ENCODE assay signal across 14 cellular contexts in genomic region chr1:32881871-32882850, GRCh38. TPM values are rescaled to one million over a fixed set of nuclear protein-coding genes. Genes with fewer than 3 reads are reported as not detected.
DNase-seq lines count a peak whose midpoint lies in the region; ATAC-seq, FAIRE-seq and TF ChIP-seq lines count a peak whose summit lies in the region.
"Had no signal": no experiment of that assay in that cellular context is flagged by ENCODE, and none has a peak within 500 bp of the region (broad histone marks: within the 10 kb centered on the region; RNA-seq: fewer than 3 reads in every experiment).

No MANE protein-coding gene starts in this region.

- no peaks in the 10 kb centered on the region for H4K20me1 ChIP-seq in mammary epithelial cell (ENCODE audit: insufficient read depth, low read length)

- H3K79me2 ChIP-seq in mammary epithelial cell (ENCODE audit: insufficient read depth, low read length) = no peaks in the 10 kb centered on the region

- H3K27ac ChIP-seq in HEK293 (ENCODE audit: extremely low read depth, low read depth, low read length) (no peak overlapping the region), SJCRH30 (no peak overlapping the region), right cardiac atrium (ENCODE audit: low read length) (no peak overlapping the region), mammary epithelial cell (ENCODE audit: insufficient read depth, low read depth, low read length) (no peak overlapping the region), small intestine (ENCODE audit: low read depth in 1 of 2, low read length in 1 of 2) (no peak overlapping the region)

- FAIRE-seq in small intestine (lab: Jason Lieb, UNC) = no peak

- DNase-seq in Ammon's horn (ENCODE audit: low spot score) (peak; percentile 69), SJCRH30 (peak; percentile 31 to 46), right cardiac atrium (peak; percentile 52 to 79 (median 76)), mammary epithelial cell (no peak), small intestine (no peak), GM20000 (ENCODE audit: low spot score) (no peak), SIG-M5 treated with dmso at 0.1 percent for 504 hours (lab: John Stamatoyannopoulos, UW; ENCODE audit: unreplicated experiment) (no peak)
- DNase-seq: activated CD4-positive, alpha-beta T cell treated with anti-CD3 and anti-CD28 coated beads, Interleukin-2, amount 50 U/mL, for 4 hours had no signal

- no TSS peak for BruUV-seq in mammary epithelial cell (replicated peaks; lab: Mats Ljungman, UMichigan)

- no peak overlapping the region for H3K4me2 ChIP-seq in mammary epithelial cell (ENCODE audit: insufficient read depth, low read depth, low read length)

- dilution Hi-C loops in mammary epithelial cell (cut with HindIII; ENCODE audit: low sequenced_read_pairs) = no loop called here

- no peaks in the 10 kb centered on the region for H3K4me1 ChIP-seq in HEK293 (ENCODE audit: control insufficient read depth, insufficient read depth, low read length)
- peaks cover 12% of the 10 kb centered on the region for H3K4me1 ChIP-seq in SJCRH30
- H3K4me1 ChIP-seq in right cardiac atrium (ENCODE audit: control insufficient read depth, insufficient read depth, low read length) = peaks cover 5% of the 10 kb centered on the region
- peaks cover 3% of the 10 kb centered on the region for H3K4me1 ChIP-seq in mammary epithelial cell (ENCODE audit: insufficient read depth, low read length)
- peaks cover 0 to 4% of the 10 kb centered on the region in 2 donors for H3K4me1 ChIP-seq in small intestine (ENCODE audit: control insufficient read depth in 2 of 2, insufficient read depth in 1 of 2, low read depth in 1 of 2, low read length in 1 of 2)

- ATAC-seq in right cardiac atrium = peak; percentile 62 to 67
- ATAC-seq: sciatic nerve; stimulated activated effector memory CD8-positive, alpha-beta T cell treated with anti-CD3 and anti-CD28 coated beads, Interleukin-12 subunit alpha, Interleukin-12 subunit beta, amount 100 ng/mL, for 72 hours had no signal

- CTCF ChIA-PET in HEK293 (lab: Yijun Ruan, JAX) (interaction anchor here (0.6 to 1.2 kb wide), 4 partner anchors 9 to 462 kb away, joined by 3 to 4 read pairs (median 3); no protein-coding TSS in a partner anchor), mammary epithelial cell (lab: Charles Lee; ENCODE audit: low non-redundant PET) (no interaction called here)

- TF ChIP-seq CTCF in HEK293 (tag by site-specific recombination; IDR thresholded peaks at IDR 0.05) = no peak
- TF ChIP-seq CTCF in mammary epithelial cell (conservative IDR thresholded peaks at IDR 0.05 in 1 of 2, IDR thresholded peaks at IDR 0.05 in 1 of 2; ENCODE audit: extremely low read depth in 1 of 2, insufficient read depth in 1 of 2, low read depth in 1 of 2, low read length in 2 of 2) = no peak
- TF ChIP-seq CTCF in GM20000 (IDR thresholded peaks at IDR 0.05; ENCODE audit: extremely low read depth, missing control alignments) = no peak

- H3K9me3 ChIP-seq in HEK293 (ENCODE audit: control insufficient read depth, insufficient read depth, low read depth, low read length) (no peaks in the 10 kb centered on the region), SJCRH30 (replicated peaks) (no peaks in the 10 kb centered on the region), right cardiac atrium (ENCODE audit: control insufficient read depth, low read length) (no peaks in the 10 kb centered on the region), mammary epithelial cell (replicated peaks; ENCODE audit: insufficient read depth, low read length) (no peaks in the 10 kb centered on the region), small intestine (ENCODE audit: control insufficient read depth, low read depth) (no peaks in the 10 kb centered on the region)

- intact Hi-C loops in right cardiac atrium (cut with DNase I) (no loop called here), mammary epithelial cell (cut with micrococcal nuclease) (no loop called here)

- 15% methylated on average over 22 of the region's 22 CpGs for WGBS in right cardiac atrium
- 65% methylated on average over 13 of the region's 22 CpGs for WGBS in mammary epithelial cell (ENCODE audit: low coverage, missing lambda C conversion rate)
- 22 to 30% (median 23%) methylated on average over 22 of the region's 22 CpGs for WGBS in small intestine, 3 donors

- no peaks in the 10 kb centered on the region for H3K36me3 ChIP-seq in HEK293 (ENCODE audit: control insufficient read depth in 2 of 2, insufficient read depth in 1 of 2, low read length in 2 of 2)
- H3K36me3 ChIP-seq in SJCRH30 = no peaks in the 10 kb centered on the region
- no peaks in the 10 kb centered on the region for H3K36me3 ChIP-seq in mammary epithelial cell (ENCODE audit: insufficient read depth, low read length)
- no peaks in the 10 kb centered on the region for H3K36me3 ChIP-seq in small intestine (ENCODE audit: control insufficient read depth in 2 of 2, insufficient read depth in 2 of 2, low read length in 2 of 2)

- H3K27me3 ChIP-seq in SJCRH30 = no peaks in the 10 kb centered on the region; the same call in none of the 2 replicates
- no peaks in the 10 kb centered on the region for H3K27me3 ChIP-seq in right cardiac atrium (ENCODE audit: control insufficient read depth, insufficient read depth)
- H3K27me3 ChIP-seq in mammary epithelial cell (ENCODE audit: insufficient read depth, low read length) = no peaks in the 10 kb centered on the region
- peaks cover 7 to 11% of the 10 kb centered on the region in 2 donors for H3K27me3 ChIP-seq in small intestine (ENCODE audit: control insufficient read depth in 2 of 2, insufficient read depth in 2 of 2, low read length in 2 of 2)

- H3K4me3 ChIP-seq in HEK293 (ENCODE audit: low read depth, low read length) (no peak overlapping the region), SJCRH30 (no peak overlapping the region), right cardiac atrium (ENCODE audit: low read length) (no peak overlapping the region), mammary epithelial cell (replicated peaks in 1 of 3; ENCODE audit: insufficient read depth in 1 of 3, low read depth in 2 of 3, low read length in 3 of 3) (no peak overlapping the region), small intestine (ENCODE audit: low read depth in 1 of 2, low read length in 2 of 2) (no peak overlapping the region)

- in situ Hi-C loops in mammary epithelial cell (cut with MboI; ENCODE audit: low sequenced_read_pairs in 2 of 2) = no loop called here

- H2AFZ ChIP-seq in mammary epithelial cell (ENCODE audit: low read depth, low read length) = no peak overlapping the region

- POLR2A ChIA-PET in HEK293 (lab: Yijun Ruan, JAX) = no interaction called here

- no peak overlapping the region for H3K9ac ChIP-seq in mammary epithelial cell (ENCODE audit: insufficient read depth, low read length)

TF ChIP-seq in HEK293, 187 proteins besides CTCF, POLR2A, EP300 and RAD21 (continues in another document):
- TF ChIP-seq ZNF629 (tag by site-specific recombination; IDR thresholded peaks at IDR 0.05) (no peak), SP2 (tag by site-specific recombination; IDR thresholded peaks at IDR 0.05) (0 out of 2 replicates have a peak, but pooled peaks have one; percentile 19), EGR2 (tag by site-specific recombination; IDR thresholded peaks at IDR 0.05; ENCODE audit: low read depth) (0 out of 2 replicates have a peak, but pooled peaks have one; percentile 25), WT1 (tag by site-specific recombination; IDR thresholded peaks at IDR 0.05) (no peak), ZNF433 (tag by site-specific recombination; IDR thresholded peaks at IDR 0.05; ENCODE audit: low read depth) (no peak), ZIC2 (tag by site-specific recombination; IDR thresholded peaks at IDR 0.05) (peak; percentile 52), ZFHX2 (tag by site-specific recombination; conservative IDR thresholded peaks at IDR 0.05) (0 out of 2 replicates have a peak, but pooled peaks have one; percentile 13), ZBTB8A (tag by site-specific recombination; IDR thresholded peaks at IDR 0.05) (0 out of 2 replicates have a peak, but pooled peaks have one; percentile 18), ZNF341 (tag by site-specific recombination; IDR thresholded peaks at IDR 0.05; ENCODE audit: low read depth) (peak; percentile 95), ELK4 (IDR thresholded peaks at IDR 0.05; ENCODE audit: borderline replicate concordance, low read depth, low read length) (no peak)

RNA-seq across cellular contexts. Expression of gene HPCA, which starts 4.1 kb away (rescaled TPM):
- not detected in 2 replicates for total RNA-seq in SJCRH30 (2014; rRNA removed; shearing (Covaris generic))
- total RNA-seq in right cardiac atrium = not detected
- 0.07 TPM for polyA plus RNA-seq in right cardiac atrium
- not detected for total RNA-seq in mammary epithelial cell
- polyA plus RNA-seq in mammary epithelial cell = not detected
- not detected for polyA minus RNA-seq in mammary epithelial cell
- polyA plus RNA-seq in small intestine = 1 to 10 TPM in 2 of 3 donors, not detected in 1; 1.6 to 2.9 TPM
- total RNA-seq: activated T-helper 1 cell treated with anti-CD3 and anti-CD28 coated beads, Interleukin-12 subunit alpha, Interleukin-12 subunit beta, Interleukin-2, Interleukin-4 antibody, amounts not matched to agents 30 ng/mL and 10 ng/mL and 1 ng/mL, durations not matched to agents 14 hours and 24 hours and 36 hours; SK-MEL-5 had no signal

RNA-seq across cellular contexts. Expression of gene FNDC5, which starts 11.4 kb away (rescaled TPM):
- total RNA-seq in SJCRH30 (2014; rRNA removed; shearing (Covaris generic)) = 66.2 and 72.2 TPM in 2 replicates
- total RNA-seq in right cardiac atrium = 100 to 1,000 TPM in 3 of 4 donors, 10 to 100 TPM in 1; 94.5 to 151 (median 111) TPM
- 106 TPM for polyA plus RNA-seq in right cardiac atrium
- total RNA-seq in mammary epithelial cell = not detected
- polyA plus RNA-seq in mammary epithelial cell = not detected
- not detected for polyA minus RNA-seq in mammary epithelial cell
- polyA plus RNA-seq in small intestine = 1 to 10 TPM in 2 of 3 donors, not detected in 1; 1.1 to 1.2 TPM
- total RNA-seq: activated T-helper 1 cell treated with anti-CD3 and anti-CD28 coated beads, Interleukin-12 subunit alpha, Interleukin-12 subunit beta, Interleukin-2, Interleukin-4 antibody, amounts not matched to agents 30 ng/mL and 10 ng/mL and 1 ng/mL, durations not matched to agents 14 hours and 24 hours and 36 hours had no signal

RNA-seq across cellular contexts. Expression of gene TMEM54, which starts 19.0 kb away (rescaled TPM):
- 17.6 and 18.6 TPM in 2 replicates for total RNA-seq in SJCRH30 (2014; rRNA removed; shearing (Covaris generic))
- total RNA-seq in right cardiac atrium (10 to 100 TPM in 1 of 4 donors, 1 to 10 TPM in 3; 7.8 to 11.6 (median 8.7) TPM), mammary epithelial cell (100 to 1,000 TPM in 1 of 2 donors, 10 to 100 TPM in 1; 35.5 to 101 TPM)
- polyA plus RNA-seq in right cardiac atrium (9.9 TPM), mammary epithelial cell (158 TPM), small intestine (100 to 1,000 TPM; 221 to 414 (median 262) TPM)
- 85.8 TPM for polyA minus RNA-seq in mammary epithelial cell
- polyA plus RNA-seq: neural cell had no signal

Comparison
In these comparisons a context has a peak if more than half of its experiments do, and no peak if none do; other contexts are left out.
1. DNase-seq: peak in Ammon's horn (single experiment), SJCRH30 (2 of 2) and right cardiac atrium (3 of 3); none in mammary epithelial cell (single experiment), small intestine (single experiment), GM20000 (single experiment) and SIG-M5 treated with dmso at 0.1 percent for 504 hours (single experiment).
2. RNA of gene FNDC5, which starts 11.4 kb away (total RNA-seq): 94.5 to 151 TPM in right cardiac atrium and 66.2 to 72.2 TPM in SJCRH30; not detected in mammary epithelial cell; every median in the first group is over 10 times any median in the second.